1 cellular context compared by ENCODE assay signal in the genomic region with DNA sequence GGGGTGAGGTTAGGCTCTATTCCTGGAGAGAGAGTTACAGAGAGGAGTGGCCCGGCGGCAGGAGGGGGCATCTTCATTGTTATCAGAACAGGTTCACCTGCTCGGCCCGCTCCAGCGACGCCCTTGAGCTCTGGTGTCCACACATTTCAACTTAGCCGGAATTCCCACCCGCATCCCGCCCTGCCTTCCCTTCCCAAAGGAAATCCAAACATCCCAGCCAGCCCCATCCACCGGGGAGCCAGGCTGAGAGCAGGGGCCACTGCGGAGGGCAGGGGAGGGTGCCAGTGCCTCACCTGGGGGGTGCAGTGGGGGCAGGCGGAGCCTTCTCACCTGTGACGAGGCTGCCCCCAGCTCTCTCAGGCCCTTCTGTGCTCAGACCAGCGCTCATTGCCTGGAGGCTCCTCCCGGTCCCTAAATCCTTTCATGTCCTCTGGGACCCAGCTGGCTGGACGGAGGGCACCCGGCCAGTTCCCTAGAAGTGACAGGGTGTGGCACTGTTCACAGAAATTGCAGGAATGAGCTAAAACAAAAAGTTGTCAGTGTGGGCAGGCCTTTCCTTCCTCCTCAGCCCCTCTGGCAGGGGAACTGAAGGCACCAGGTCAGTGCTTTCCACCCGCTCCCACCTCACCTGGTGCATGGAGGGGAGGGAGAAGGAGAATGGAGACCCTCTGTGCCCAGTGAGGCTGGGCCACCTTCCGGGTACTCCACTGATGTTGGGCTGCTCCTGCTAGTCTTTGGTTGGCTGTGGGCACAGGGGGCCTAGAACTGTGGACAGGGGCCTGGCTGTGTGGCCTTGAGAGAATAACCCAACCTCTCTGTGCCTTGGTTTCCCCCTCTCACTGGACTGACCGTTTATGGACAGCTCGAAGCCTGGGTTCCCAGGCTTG.
TF ChIP-seq lines count a peak whose summit lies in the region.

No MANE protein-coding gene starts in this region.

TF ChIP-seq in K562, 482 proteins besides CTCF, POLR2A, EP300 and RAD21:
- TF ChIP-seq KDM1A (IDR thresholded peaks at IDR 0.05) (0 out of 4 replicates have a peak, but pooled peaks of 1 of the 2 experiments have one; percentile 46), ZSCAN29 (IDR thresholded peaks at IDR 0.05) (no peak), BCOR (IDR thresholded peaks at IDR 0.05) (peak; percentile 43; the same call in 1 of the 2 replicates), ZFP36 (IDR thresholded peaks at IDR 0.05; ENCODE audit: low read depth, low read length, partially characterized antibody) (peak; percentile 71), HDAC8 (tag; IDR thresholded peaks at IDR 0.05) (0 out of 2 replicates have a peak, but pooled peaks have one; percentile 22), PTBP1 (IDR thresholded peaks at IDR 0.05; ENCODE audit: low read depth, low read length) (0 out of 2 replicates have a peak, but pooled peaks have one; percentile 52), SMARCA5 (IDR thresholded peaks at IDR 0.05) (peak; percentile 39; the same call in 1 of the 2 replicates), ZNF77 (CRISPR knock-in tag; IDR thresholded peaks at IDR 0.05) (no peak)
